ENCODE assay signal across 20 cellular contexts in genomic region chr19:47653856-47654255, GRCh38. TPM values are rescaled to one million over a fixed set of nuclear protein-coding genes. Genes with fewer than 3 reads are reported as not detected.
"Had no signal": no experiment of that assay in that cellular context is flagged by ENCODE, and none has a peak within 500 bp of the region (broad histone marks: within the 10 kb centered on the region; RNA-seq: fewer than 3 reads in every experiment).

No MANE protein-coding gene starts in this region.

- H3K27ac Mint-ChIP-seq: naive thymus-derived CD8-positive, alpha-beta T cell; stimulated activated naive B cell treated with anti-CD40 and anti-IgM and Interleukin-4, amounts not matched to agents 10 μg/mL and 1 μg/mL and 100 μg/mL, for 72 hours; stimulated activated naive CD8-positive, alpha-beta T cell treated with anti-CD3 and anti-CD28 coated beads, Interleukin-15, amount 100 ng/mL, for 72 hours had no signal

- ATAC-seq: heart right ventricle; left lobe of liver; naive thymus-derived CD8-positive, alpha-beta T cell; right lobe of liver; stimulated activated naive B cell treated with anti-CD40 and anti-IgM and Interleukin-4, amounts not matched to agents 10 μg/mL and 1 μg/mL and 100 μg/mL, for 72 hours; stimulated activated naive CD8-positive, alpha-beta T cell treated with anti-CD3 and anti-CD28 coated beads, Interleukin-15, amount 100 ng/mL, for 72 hours had no signal

- H3K36me3 ChIP-seq: ovary, right lobe of liver had no signal

- H3K9me3 Mint-ChIP-seq: stimulated activated naive B cell treated with anti-CD40 and anti-IgM and Interleukin-4, amounts not matched to agents 10 μg/mL and 1 μg/mL and 100 μg/mL, for 72 hours had no signal

- H3K9me3 ChIP-seq: ovary, right lobe of liver, testis, tibial nerve had no signal

- H3K4me3 Mint-ChIP-seq: naive thymus-derived CD8-positive, alpha-beta T cell; stimulated activated naive B cell treated with anti-CD40 and anti-IgM and Interleukin-4, amounts not matched to agents 10 μg/mL and 1 μg/mL and 100 μg/mL, for 72 hours; stimulated activated naive CD8-positive, alpha-beta T cell treated with anti-CD3 and anti-CD28 coated beads, Interleukin-15, amount 100 ng/mL, for 72 hours had no signal

- H3K27me3 Mint-ChIP-seq: naive thymus-derived CD8-positive, alpha-beta T cell; stimulated activated naive B cell treated with anti-CD40 and anti-IgM and Interleukin-4, amounts not matched to agents 10 μg/mL and 1 μg/mL and 100 μg/mL, for 72 hours; stimulated activated naive CD8-positive, alpha-beta T cell treated with anti-CD3 and anti-CD28 coated beads, Interleukin-15, amount 100 ng/mL, for 72 hours had no signal

- H3K4me3 ChIP-seq: dorsolateral prefrontal cortex, heart right ventricle, ovary, right lobe of liver, spleen, testis, tibial nerve had no signal

- DNase-seq: cortex of kidney; dorsolateral prefrontal cortex; effector CD8-positive, alpha-beta T cell; foreskin melanocyte; heart right ventricle; hypothalamus; mammary epithelial cell; naive thymus-derived CD8-positive, alpha-beta T cell; ovary; right lobe of liver; spleen; stimulated activated CD4-positive, alpha-beta T cell treated with anti-CD3 and anti-CD28 coated beads, Interleukin-15, amount 100 ng/mL, for 24 hours; stimulated activated CD4-positive, alpha-beta T cell treated with anti-CD3 and anti-CD28 coated beads, Interleukin-1b, Interleukin-23, amount 100 ng/mL, for 48 hours; stimulated activated CD4-positive, alpha-beta T cell treated with anti-CD3 and anti-CD28 coated beads, Interleukin-4, amount 100 ng/mL, for 24 hours; stimulated activated naive B cell treated with anti-CD40 and anti-IgM and Interleukin-4, amounts not matched to agents 10 μg/mL and 1 μg/mL and 100 μg/mL, for 72 hours; stimulated activated naive CD8-positive, alpha-beta T cell treated with anti-CD3 and anti-CD28 coated beads, Interleukin-15, amount 100 ng/mL, for 72 hours; testis had no signal

- H3K27me3 ChIP-seq: dorsolateral prefrontal cortex, heart right ventricle, ovary, right lobe of liver, spleen, testis, tibial nerve had no signal

- H3K4me1 ChIP-seq: spleen, testis had no signal

- H3K27ac ChIP-seq: heart right ventricle, ovary, right lobe of liver, spleen, testis, tibial nerve had no signal

RNA-seq across cellular contexts. Expression of gene EHD2, which starts 59.4 kb away (rescaled TPM):
- total RNA-seq: naive thymus-derived CD8-positive, alpha-beta T cell had no signal
- polyA plus RNA-seq: naive thymus-derived CD8-positive, alpha-beta T cell; neural cell had no signal
